ENCODE assay signal across 9 cellular contexts in genomic region chr7:37287093-37287492, GRCh38.
DNase-seq lines count a peak whose midpoint lies in the region; ATAC-seq and TF ChIP-seq lines count a peak whose summit lies in the region.
"Had no signal": no experiment of that assay in that cellular context is flagged by ENCODE, and none has a peak within 500 bp of the region (broad histone marks: within the 10 kb centered on the region; RNA-seq: fewer than 3 reads in every experiment).

No MANE protein-coding gene starts in this region.

- H4K8ac ChIP-seq in H9 (replicated peaks; ENCODE audit: insufficient read length, low read depth, low read length) = no peak overlapping the region
- no peak overlapping the region for H4K8ac ChIP-seq in neuronal stem cell (ENCODE audit: low read depth, low read length)

- H4K5ac ChIP-seq in H9 (ENCODE audit: insufficient read length, low read depth, low read length) = no peak overlapping the region

- no peak overlapping the region for H3K4me3 Mint-ChIP-seq in H9
- no peak overlapping the region for H3K4me3 Mint-ChIP-seq in activated CD8-positive, alpha-beta memory T cell treated with anti-CD3 and anti-CD28 coated beads, Interleukin-2, amount 10 ng/mL, durations not matched to agents 7 days and 5 days

- no peaks in the 10 kb centered on the region; the same call in 1 of the 2 replicates for H3K27me3 Mint-ChIP-seq in H9 (ENCODE audit: low read depth)
- no peaks in the 10 kb centered on the region for H3K27me3 Mint-ChIP-seq in activated CD8-positive, alpha-beta memory T cell treated with anti-CD3 and anti-CD28 coated beads, Interleukin-2, amount 10 ng/mL, durations not matched to agents 7 days and 5 days

- no peak overlapping the region for H2BK20ac ChIP-seq in H9 (ENCODE audit: low read depth, low read length, poor library complexity, severe bottlenecking)

- H3K14ac ChIP-seq in H9 (ENCODE audit: insufficient read depth, low read length) (no peak overlapping the region), neuronal stem cell (ENCODE audit: low read length) (no peak overlapping the region)

- H3K9ac ChIP-seq in H9 (ENCODE audit: extremely low read depth, insufficient read length, low read length) (no peak overlapping the region), neuronal stem cell (ENCODE audit: low read depth, low read length, poor library complexity) (no peak overlapping the region)

- H3K23ac ChIP-seq in H9 (ENCODE audit: insufficient read length, low read depth, low read length) (no peak overlapping the region), neuronal stem cell (ENCODE audit: low read depth, low read length, poor library complexity) (no peak overlapping the region)

- no peaks in the 10 kb centered on the region for H3K79me1 ChIP-seq in H9 (ENCODE audit: insufficient read depth, low read depth, low read length, poor library complexity, severe bottlenecking)
- H3K79me1 ChIP-seq in neuronal stem cell (ENCODE audit: low read depth, low read length) = no peaks in the 10 kb centered on the region

- no peak overlapping the region for H3K56ac ChIP-seq in H9 (ENCODE audit: insufficient read length, low read depth, low read length)

- H3K4ac ChIP-seq in H9 (ENCODE audit: low read depth, low read length) = no peak overlapping the region
- H3K4ac ChIP-seq in neuronal stem cell (ENCODE audit: low read length) = no peak overlapping the region

- H2BK5ac ChIP-seq in H9 (ENCODE audit: insufficient read length, low read length) = no peak overlapping the region
- H2BK5ac ChIP-seq in neuronal stem cell (ENCODE audit: low read length) = no peak overlapping the region

- H2BK120ac ChIP-seq in H9 (ENCODE audit: low read depth, low read length, poor library complexity, severe bottlenecking) (no peak overlapping the region), neuronal stem cell (ENCODE audit: low read depth, low read length) (no peak overlapping the region)

- H3K4me3 ChIP-seq in NB4 (ENCODE audit: low read depth, low read length) (no peak overlapping the region), neuronal stem cell (ENCODE audit: low read length in 2 of 2) (no peak overlapping the region)

- no peak overlapping the region for H2BK12ac ChIP-seq in H9 (ENCODE audit: insufficient read length, low read depth, low read length)
- H2BK12ac ChIP-seq in neuronal stem cell (ENCODE audit: low read length) = no peak overlapping the region

- H2AK5ac ChIP-seq in H9 (ENCODE audit: insufficient read length, low read length) (no peak overlapping the region), neuronal stem cell (ENCODE audit: low read depth, low read length) (no peak overlapping the region)

- H4K20me1 ChIP-seq in H9 (ENCODE audit: control insufficient read depth, insufficient read depth, insufficient read length) = no peaks in the 10 kb centered on the region

- no peak overlapping the region for H3T11ph ChIP-seq in H9 (ENCODE audit: low read length)

- H3K4me1 Mint-ChIP-seq in H9 = peaks cover 16 to 23% of the 10 kb centered on the region in 2 experiments
- peaks cover 30% of the 10 kb centered on the region for H3K4me1 Mint-ChIP-seq in activated CD8-positive, alpha-beta memory T cell treated with anti-CD3 and anti-CD28 coated beads, Interleukin-2, amount 10 ng/mL, durations not matched to agents 7 days and 5 days

- H3K23me2 ChIP-seq in H9 (ENCODE audit: insufficient read length, low read depth, low read length, poor library complexity, severe bottlenecking) = no peaks in the 10 kb centered on the region

- H2BK15ac ChIP-seq in H9 (ENCODE audit: low read depth, low read length) (no peak overlapping the region), neuronal stem cell (ENCODE audit: low read length) (no peak overlapping the region)

- TF ChIP-seq CTCF in NB4 (IDR thresholded peaks at IDR 0.05; ENCODE audit: low read depth, low read length) (no peak), H9 (conservative IDR thresholded peaks at IDR 0.05) (no peak)

- no peak overlapping the region for H4K91ac ChIP-seq in H9 (ENCODE audit: insufficient read length, low read depth, low read length)
- H4K91ac ChIP-seq in neuronal stem cell (ENCODE audit: low read depth, low read length, poor library complexity) = no peak overlapping the region

- no CpG with 5 or more reads among the region's 5 CpGs for WGBS in H9 (ENCODE audit: extremely low coverage, insufficient read length, low lambda C conversion rate)
- no CpG with 5 or more reads among the region's 5 CpGs for WGBS in neuronal stem cell (ENCODE audit: extremely low coverage in 2 of 2, insufficient read length in 2 of 2, insufficient replicate concordance in 1 of 2), 2 donors

- H2AFZ ChIP-seq in H9 (ENCODE audit: low read length) (no peak overlapping the region), neuronal stem cell (ENCODE audit: low read length) (no peak overlapping the region)

- CTCF ChIA-PET in activated CD8-positive, alpha-beta memory T cell treated with anti-CD3 and anti-CD28 coated beads, Interleukin-2, amount 10 ng/mL, durations not matched to agents 7 days and 5 days (lab: Charles Lee) = interaction anchor here (1.3 to 4.3 kb wide), 3 partner anchors 13 to 65 kb away, joined by 4 to 49 read pairs (median 4); no protein-coding TSS in a partner anchor

- H3K79me2 ChIP-seq in H9 (ENCODE audit: insufficient read depth, low read length) = no peaks in the 10 kb centered on the region

- no peaks in the 10 kb centered on the region for H3K36me3 ChIP-seq in neuronal stem cell (replicated peaks in 1 of 2; ENCODE audit: control insufficient read depth in 2 of 2, insufficient read depth in 2 of 2, low read length in 2 of 2)

- H3K9me3 Mint-ChIP-seq in H9 = peaks cover 4 to 6% of the 10 kb centered on the region in 2 experiments
- H3K9me3 Mint-ChIP-seq in activated CD8-positive, alpha-beta memory T cell treated with anti-CD3 and anti-CD28 coated beads, Interleukin-2, amount 10 ng/mL, durations not matched to agents 7 days and 5 days (ENCODE audit: low read depth) = no peaks in the 10 kb centered on the region

- H3K4me1 ChIP-seq in H9 (ENCODE audit: insufficient read depth, low read length) (no peaks in the 10 kb centered on the region; the same call in 1 of the 2 replicates), neuronal stem cell (ENCODE audit: control insufficient read depth in 2 of 2, insufficient read depth in 1 of 2, low read depth in 1 of 2, low read length in 2 of 2) (peaks cover 3 to 12% of the 10 kb centered on the region in 2 donors)

- no peak for TF ChIP-seq POLR2A in NB4 (IDR thresholded peaks at IDR 0.05; ENCODE audit: extremely low read depth, insufficient read length)

- DNase-seq in GF-D8 (lab: John Stamatoyannopoulos, UW) (peak; percentile 25), NB4 (ENCODE audit: low read depth) (peak; percentile 13), dermis microvascular lymphatic vessel endothelial cell (ENCODE audit: low read depth in 2 of 2) (peak; percentile 68 to 70), H9 (no peak), neuronal stem cell (ENCODE audit: low spot score) (no peak), germinal center (ENCODE audit: low spot score) (no peak)
- no peak for DNase-seq in activated CD8-positive, alpha-beta memory T cell treated with anti-CD3 and anti-CD28 coated beads, Interleukin-2, amount 10 ng/mL, durations not matched to agents 7 days and 5 days
- DNase-seq: activated T-cell treated with anti-CD3 and anti-CD28 coated beads, Interleukin-2, amount 50 U/mL, for 48 hours had no signal

- H3K18ac ChIP-seq in H9 (ENCODE audit: insufficient read length, low read depth, low read length) = no peak overlapping the region
- H3K18ac ChIP-seq in neuronal stem cell (ENCODE audit: low read length) = no peak overlapping the region

- H3K27me3 ChIP-seq in H9 (ENCODE audit: insufficient read depth, low read length) = no peaks in the 10 kb centered on the region
- no peaks in the 10 kb centered on the region for H3K27me3 ChIP-seq in neuronal stem cell (ENCODE audit: control insufficient read depth in 3 of 3, insufficient read depth in 3 of 3, low read depth in 1 of 3, low read length in 3 of 3)

- ATAC-seq in GM21619 (IDR thresholded peaks at IDR 0.05; ENCODE audit: unreplicated experiment) = peak; percentile 51
- ATAC-seq in activated CD8-positive, alpha-beta memory T cell treated with anti-CD3 and anti-CD28 coated beads, Interleukin-2, amount 10 ng/mL, durations not matched to agents 7 days and 5 days = no peak

- peaks cover 5 to 6% (median 5%) of the 10 kb centered on the region in 3 experiments for H3K36me3 Mint-ChIP-seq in H9 (ENCODE audit: insufficient read depth in 1 of 3, low read depth in 3 of 3)
- peaks cover 14% of the 10 kb centered on the region for H3K36me3 Mint-ChIP-seq in activated CD8-positive, alpha-beta memory T cell treated with anti-CD3 and anti-CD28 coated beads, Interleukin-2, amount 10 ng/mL, durations not matched to agents 7 days and 5 days

- H3K9me3 ChIP-seq in H9 (ENCODE audit: control insufficient read depth, low read depth, low read length) (no peaks in the 10 kb centered on the region), neuronal stem cell (replicated peaks in 1 of 2; ENCODE audit: control insufficient read depth in 2 of 2, insufficient read depth in 1 of 2, low read depth in 1 of 2, low read length in 2 of 2) (no peaks in the 10 kb centered on the region)

- H3K27ac Mint-ChIP-seq in H9 = no peak overlapping the region
- no peak overlapping the region for H3K27ac Mint-ChIP-seq in activated CD8-positive, alpha-beta memory T cell treated with anti-CD3 and anti-CD28 coated beads, Interleukin-2, amount 10 ng/mL, durations not matched to agents 7 days and 5 days

- H3K27ac ChIP-seq in H9 (ENCODE audit: insufficient read length, low read depth, low read length) (no peak overlapping the region), neuronal stem cell (replicated peaks; ENCODE audit: low read length) (no peak overlapping the region)

- H3K4me2 ChIP-seq in H9 (ENCODE audit: insufficient read depth, insufficient read length, low read length) = no peak overlapping the region
- H3K4me2 ChIP-seq in neuronal stem cell (ENCODE audit: insufficient read depth, low read length, poor library complexity, severe bottlenecking) = no peak overlapping the region

Comparison
In these comparisons a context has a peak if more than half of its experiments do, and no peak if none do; other contexts are left out.
1. DNase-seq: peak in GF-D8 (single experiment), NB4 (single experiment) and dermis microvascular lymphatic vessel endothelial cell (2 of 2); none in H9 (single experiment), neuronal stem cell (single experiment), activated CD8-positive, alpha-beta memory T cell treated with anti-CD3 and anti-CD28 coated beads, Interleukin-2, amount 10 ng/mL, durations not matched to agents 7 days and 5 days (single experiment) and germinal center (single experiment).